ENCODE assay signal across 21 cellular contexts in genomic region chr1:153483776-153484175, GRCh38. TPM values are rescaled to one million over a fixed set of nuclear protein-coding genes. Genes with fewer than 3 reads are reported as not detected.
DNase-seq lines count a peak whose midpoint lies in the region; TF ChIP-seq lines count a peak whose summit lies in the region.
"Had no signal": no experiment of that assay in that cellular context is flagged by ENCODE, and none has a peak within 500 bp of the region (broad histone marks: within the 10 kb centered on the region; RNA-seq: fewer than 3 reads in every experiment).

No MANE protein-coding gene starts in this region.

- no peaks in the 10 kb centered on the region for H3K36me3 ChIP-seq in Caco-2 (ENCODE audit: control insufficient read depth, insufficient read depth, low read length)
- no peaks in the 10 kb centered on the region for H3K36me3 ChIP-seq in colonic mucosa
- H3K36me3 ChIP-seq: spleen had no signal

- POLR2A ChIA-PET in Caco-2 (lab: Charles Lee) = no interaction called here

- DNase-seq in Caco-2 (peak; percentile 31 to 54), NCI-H1417 (lab: John Stamatoyannopoulos, UW) (peak; percentile 89 to 99 (median 93)), NCI-H510A (lab: John Stamatoyannopoulos, UW) (peak; percentile 67), colonic mucosa (peak; percentile 49), D341Med (ENCODE audit: low spot score) (no peak), ACHN (no peak), NK-92 (lab: John Stamatoyannopoulos, UW; ENCODE audit: unreplicated experiment) (no peak)
- no peak for DNase-seq in activated CD4-positive, CD25-positive, alpha-beta regulatory T cell treated with anti-CD3 and anti-CD28 coated beads, Interleukin-2, amount 50 U/mL, for 72 hours
- DNase-seq: activated CD4-positive, alpha-beta T cell treated with anti-CD3 and anti-CD28 coated beads for 4 hours; activated T-cell treated with anti-CD3 and anti-CD28 coated beads, Interleukin-2, amount 50 U/mL, for 4 hours; CD8-positive, alpha-beta T cell; glutamatergic neuron; Kasumi-1; kidney glomerular epithelial cell; OCI-M1; spleen; T-helper 1 cell had no signal

- no peaks in the 10 kb centered on the region for H3K36me3 Mint-ChIP-seq in Caco-2 (ENCODE audit: insufficient read depth, unreplicated experiment)
- H3K36me3 Mint-ChIP-seq: CD8-positive, alpha-beta T cell had no signal

- CTCF ChIA-PET in Caco-2 (lab: Charles Lee) = no interaction called here

- peak overlapping the region; percentile 40 for H3K27ac Mint-ChIP-seq in Caco-2 (ENCODE audit: unreplicated experiment)
- H3K27ac Mint-ChIP-seq: CD8-positive, alpha-beta T cell had no signal

- in situ Hi-C loops in ACHN (cut with HindIII; ENCODE audit: low pct_ligation_motif_present, low pct_unique_long_range_greater_than_20kb, low sequenced_read_pairs) = no loop called here

- H3K4me1 ChIP-seq in Caco-2 (peaks cover 12% of the 10 kb centered on the region), colonic mucosa (no peaks in the 10 kb centered on the region)
- H3K4me1 ChIP-seq: spleen had no signal

- H3K27ac ChIP-seq in colonic mucosa = no peak overlapping the region
- H3K27ac ChIP-seq: A549, spleen had no signal

- intact Hi-C loops in Caco-2 (cut with micrococcal nuclease; ENCODE audit: unreplicated experiment) (no loop called here), colonic mucosa (cut with DNase I) (no loop called here)

- H3K4me1 Mint-ChIP-seq in Caco-2 (ENCODE audit: low read depth, unreplicated experiment) = peaks cover 17% of the 10 kb centered on the region
- H3K4me1 Mint-ChIP-seq: central memory CD8-positive, alpha-beta T cell had no signal

- H3K9me3 Mint-ChIP-seq in Caco-2 (ENCODE audit: unreplicated experiment) = no peaks in the 10 kb centered on the region
- H3K9me3 Mint-ChIP-seq: activated T-cell treated with anti-CD3 and anti-CD28 coated beads, Interleukin-2, amount 50 U/mL, for 4 hours; CD8-positive, alpha-beta T cell; central memory CD8-positive, alpha-beta T cell had no signal

- no peak for TF ChIP-seq CTCF in Caco-2 (IDR thresholded peaks at IDR 0.05; ENCODE audit: insufficient read depth in 1 of 2, low read depth in 1 of 2, low read length in 1 of 2, severe bottlenecking in 1 of 2, unreplicated experiment in 1 of 2)
- TF ChIP-seq CTCF in colonic mucosa (IDR thresholded peaks at IDR 0.05) = no peak

- H3K9me3 ChIP-seq in Caco-2 = no peaks in the 10 kb centered on the region
- no peaks in the 10 kb centered on the region for H3K9me3 ChIP-seq in colonic mucosa
- H3K9me3 ChIP-seq: A549, spleen had no signal

- H3K9ac ChIP-seq in colonic mucosa (ENCODE audit: low read depth in 2 of 2, low read length in 2 of 2) = no peak overlapping the region

- H3K27me3 ChIP-seq in Caco-2 (replicated peaks; ENCODE audit: control insufficient read depth, insufficient read depth, low read length) (no peaks in the 10 kb centered on the region; the same call in 1 of the 2 replicates), colonic mucosa (no peaks in the 10 kb centered on the region)

- peaks cover 10% of the 10 kb centered on the region for H3K27me3 Mint-ChIP-seq in Caco-2 (ENCODE audit: insufficient read depth, unreplicated experiment)

- H3K4me3 Mint-ChIP-seq in Caco-2 (ENCODE audit: unreplicated experiment) = no peak overlapping the region
- H3K4me3 Mint-ChIP-seq: activated T-cell treated with anti-CD3 and anti-CD28 coated beads, Interleukin-2, amount 50 U/mL, for 4 hours; CD8-positive, alpha-beta T cell; central memory CD8-positive, alpha-beta T cell had no signal

- H3K4me3 ChIP-seq in Caco-2 (ENCODE audit: low read depth, low read length) (no peak overlapping the region), colonic mucosa (no peak overlapping the region)
- H3K4me3 ChIP-seq: A549, spleen had no signal

- BruUV-seq in Caco-2 (replicated peaks; lab: Mats Ljungman, UMichigan) = no TSS peak

RNA-seq across cellular contexts. Expression of gene S100A7, which starts 23.3 kb away (rescaled TPM):
- not detected in 2 replicates for total RNA-seq in Caco-2 (2022)
- not detected for total RNA-seq in colonic mucosa
- total RNA-seq: activated T-cell treated with anti-CD3 and anti-CD28 coated beads, Interleukin-2, amount 50 U/mL, for 4 hours; CD8-positive, alpha-beta T cell; endothelial cell of umbilical vein; posterior vena cava; spleen had no signal

RNA-seq across cellular contexts. Expression of gene S100A6, which starts 52.0 kb away (rescaled TPM):
- total RNA-seq in Caco-2 (2022) = 416 and 432 TPM in 2 replicates
- 1,000 to 10,000 TPM; 2,444 to 2,474 TPM for total RNA-seq in colonic mucosa

RNA-seq across cellular contexts. Expression of gene S100A5, which starts 57.0 kb away (rescaled TPM):
- not detected in 2 replicates for total RNA-seq in Caco-2 (2022)
- total RNA-seq in colonic mucosa = not detected
- total RNA-seq: CD8-positive, alpha-beta T cell; endothelial cell of umbilical vein; posterior vena cava had no signal

Comparison
In these comparisons a context has a peak if more than half of its experiments do, and no peak if none do; other contexts are left out.
1. DNase-seq: peak in Caco-2 (2 of 2), NCI-H1417 (3 of 3), NCI-H510A (single experiment) and colonic mucosa (single experiment); none in D341Med (single experiment), activated CD4-positive, CD25-positive, alpha-beta regulatory T cell treated with anti-CD3 and anti-CD28 coated beads, Interleukin-2, amount 50 U/mL, for 72 hours (single experiment), ACHN (single experiment) and NK-92 (single experiment).